In the genomic region with DNA sequence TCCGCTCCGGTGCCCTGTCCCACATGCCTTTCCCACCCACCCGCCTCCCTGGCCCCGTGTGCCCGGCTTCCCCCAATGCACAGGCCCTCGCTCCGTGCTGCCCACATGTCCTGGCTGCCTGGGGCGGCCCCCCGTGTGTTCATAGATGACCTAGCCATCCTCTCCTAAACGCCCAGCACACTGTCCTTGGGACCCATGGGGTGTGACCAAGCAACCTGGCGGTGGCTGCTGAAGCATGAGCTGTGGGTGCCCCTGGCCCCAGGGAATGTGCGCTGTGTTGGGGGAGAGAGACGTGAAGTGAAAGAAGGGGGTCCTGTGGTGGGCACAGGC, we compare ENCODE assay signal across 17 cellular contexts. TPM values are rescaled to one million over a fixed set of nuclear protein-coding genes. Genes with fewer than 3 reads are reported as not detected.
DNase-seq lines count a peak whose midpoint lies in the region; ATAC-seq and TF ChIP-seq lines count a peak whose summit lies in the region.
"Had no signal": no experiment of that assay in that cellular context is flagged by ENCODE, and none has a peak within 500 bp of the region (broad histone marks: within the 10 kb centered on the region; RNA-seq: fewer than 3 reads in every experiment).

No MANE protein-coding gene starts in this region.

- H3K9me3 Mint-ChIP-seq in activated naive CD8-positive, alpha-beta T cell (ENCODE audit: low read depth), result no peaks in the 10 kb centered on the region
- H3K9me3 Mint-ChIP-seq in activated naive CD8-positive, alpha-beta T cell treated with anti-CD3 and anti-CD28 coated beads for 36 hours, result peaks cover 3% of the 10 kb centered on the region
- H3K9me3 Mint-ChIP-seq: CD8-positive, alpha-beta T cell had no signal

- TF ChIP-seq EP300 in SK-N-SH (IDR thresholded peaks at IDR 0.05; ENCODE audit: borderline replicate concordance in 1 of 2, low read depth in 1 of 2, low read length in 1 of 2), result no peak

- no peak overlapping the region for H3K4me3 ChIP-seq in right lobe of liver
- no peak overlapping the region for H3K4me3 ChIP-seq in aorta (ENCODE audit: low read length in 2 of 2)
- H3K4me3 ChIP-seq in SK-N-SH (ENCODE audit: low read depth in 2 of 2, low read length in 1 of 2), result no peak overlapping the region
- H3K4me3 ChIP-seq: BLaER1 had no signal

- TF ChIP-seq RAD21 in SK-N-SH (IDR thresholded peaks at IDR 0.05; ENCODE audit: low read length), result no peak

- intact Hi-C loops in right lobe of liver (cut with DNase I), result no loop called here
- intact Hi-C loops in aorta (cut with DNase I), result no loop called here

- no peaks in the 10 kb centered on the region for H4K20me1 ChIP-seq in SK-N-SH (ENCODE audit: insufficient read depth)

- H3K27ac ChIP-seq in right lobe of liver (no peak overlapping the region), aorta (ENCODE audit: low read depth in 1 of 2, low read length in 2 of 2) (no peak overlapping the region), SK-N-SH (ENCODE audit: low read depth in 2 of 2, low read length in 1 of 2) (no peak overlapping the region)
- H3K27ac ChIP-seq: BLaER1, KMS-11 had no signal

- TF ChIP-seq CTCF in right lobe of liver (IDR thresholded peaks at IDR 0.05) (no peak), SK-N-SH (IDR thresholded peaks at IDR 0.05) (no peak)

- no peak overlapping the region for H3K4me2 ChIP-seq in SK-N-SH
- H3K4me2 ChIP-seq: BLaER1, KMS-11 had no signal

- H3K79me2 ChIP-seq in SK-N-SH (ENCODE audit: insufficient read depth), result peaks cover 47% of the 10 kb centered on the region; the same call in 1 of the 2 replicates

- H3K27ac Mint-ChIP-seq in activated naive CD8-positive, alpha-beta T cell, result peak overlapping the region; percentile 38
- no peak overlapping the region for H3K27ac Mint-ChIP-seq in activated naive CD8-positive, alpha-beta T cell treated with anti-CD3 and anti-CD28 coated beads for 36 hours
- peak overlapping the region; percentile 43 for H3K27ac Mint-ChIP-seq in T-helper 17 cell
- H3K27ac Mint-ChIP-seq: CD8-positive, alpha-beta T cell had no signal

- H3K9me3 ChIP-seq in T-helper 17 cell (ENCODE audit: control insufficient read depth, low read length, poor library complexity, severe bottlenecking) (no peaks in the 10 kb centered on the region), right lobe of liver (no peaks in the 10 kb centered on the region), aorta (ENCODE audit: control insufficient read depth, low read length) (no peaks in the 10 kb centered on the region), SK-N-SH (no peaks in the 10 kb centered on the region)

- H3K9ac ChIP-seq in SK-N-SH, result no peak overlapping the region
- H3K9ac ChIP-seq: BLaER1, KMS-11 had no signal

- peaks cover 0 to 38% (median 12%) of the 10 kb centered on the region in 4 donors for H3K36me3 ChIP-seq in right lobe of liver
- peaks cover 0 to 7% of the 10 kb centered on the region in 2 donors for H3K36me3 ChIP-seq in aorta (ENCODE audit: control insufficient read depth in 1 of 2, insufficient read depth in 2 of 2, low read length in 1 of 2)
- H3K36me3 ChIP-seq in SK-N-SH (replicated peaks in 1 of 2; ENCODE audit: control insufficient read depth in 1 of 2, insufficient read depth in 2 of 2, low read length in 1 of 2), result peaks cover 41 to 54% of the 10 kb centered on the region in 2 experiments

- WGBS in right lobe of liver (ENCODE audit: insufficient coverage, low coverage, low lambda C conversion rate, missing lambda C conversion rate), result 100% methylated on average over 2 of the region's 13 CpGs
- 95% methylated on average over 13 of the region's 13 CpGs for WGBS in aorta, 2 donors
- WGBS in SK-N-SH (ENCODE audit: low lambda C conversion rate), result 98% methylated on average over 12 of the region's 13 CpGs

- CTCF ChIA-PET in SK-N-SH (lab: Yijun Ruan, JAX), result interaction anchor here (1.2 kb wide), 1 partner anchor 9 kb away, joined by 3 read pairs; no protein-coding TSS in a partner anchor

- POLR2A ChIA-PET in SK-N-SH (lab: Yijun Ruan, JAX), result no interaction called here

- no peak overlapping the region for H3K4me3 Mint-ChIP-seq in activated naive CD8-positive, alpha-beta T cell
- H3K4me3 Mint-ChIP-seq in activated naive CD8-positive, alpha-beta T cell treated with anti-CD3 and anti-CD28 coated beads for 36 hours, result no peak overlapping the region
- H3K4me3 Mint-ChIP-seq in T-helper 17 cell, result no peak overlapping the region
- H3K4me3 Mint-ChIP-seq: CD8-positive, alpha-beta T cell had no signal

- H3K9me2 ChIP-seq in SK-N-SH, result no peaks in the 10 kb centered on the region

- peaks cover 9% of the 10 kb centered on the region for H3K4me1 Mint-ChIP-seq in activated naive CD8-positive, alpha-beta T cell (ENCODE audit: low read depth)
- peaks cover 14% of the 10 kb centered on the region for H3K4me1 Mint-ChIP-seq in activated naive CD8-positive, alpha-beta T cell treated with anti-CD3 and anti-CD28 coated beads for 36 hours
- peaks cover 18% of the 10 kb centered on the region for H3K4me1 Mint-ChIP-seq in T-helper 17 cell

- H3K27me3 Mint-ChIP-seq in activated naive CD8-positive, alpha-beta T cell, result no peaks in the 10 kb centered on the region
- no peaks in the 10 kb centered on the region for H3K27me3 Mint-ChIP-seq in activated naive CD8-positive, alpha-beta T cell treated with anti-CD3 and anti-CD28 coated beads for 36 hours
- no peaks in the 10 kb centered on the region for H3K27me3 Mint-ChIP-seq in T-helper 17 cell

- H3K4me1 ChIP-seq in right lobe of liver, result no peaks in the 10 kb centered on the region
- H3K4me1 ChIP-seq in aorta (ENCODE audit: control insufficient read depth in 1 of 2, insufficient read depth in 2 of 2, low read length in 2 of 2), result no peaks in the 10 kb centered on the region
- no peaks in the 10 kb centered on the region for H3K4me1 ChIP-seq in SK-N-SH (ENCODE audit: control insufficient read depth in 1 of 2, insufficient read depth in 2 of 2, low read depth in 1 of 2, low read length in 1 of 2)
- H3K4me1 ChIP-seq: BLaER1 had no signal

- ATAC-seq in T-helper 17 cell, result no peak
- no peak for ATAC-seq in right lobe of liver
- ATAC-seq in aorta (ENCODE audit: low FRiP score), result peak; percentile 17
- no peak for ATAC-seq in GM21717 (IDR thresholded peaks at IDR 0.05; ENCODE audit: unreplicated experiment)
- no peak for ATAC-seq in GM18511 (IDR thresholded peaks at IDR 0.05; ENCODE audit: unreplicated experiment)
- ATAC-seq: CD8-positive, alpha-beta T cell had no signal

- H2AFZ ChIP-seq in SK-N-SH (ENCODE audit: low read depth), result no peak overlapping the region

- TF ChIP-seq POLR2A in right lobe of liver (IDR thresholded peaks at IDR 0.05), result no peak

- no peak for DNase-seq in activated naive CD8-positive, alpha-beta T cell treated with anti-CD3 and anti-CD28 coated beads for 36 hours
- no peak for DNase-seq in T-helper 17 cell
- peak in 2 of 3 donors; percentile 37 to 42 for DNase-seq in right lobe of liver
- DNase-seq in aorta, result no peak
- no peak for DNase-seq in SK-N-SH
- DNase-seq: DMS79 treated with DMSO at 0.1 percent for 48 hours, NCI-H1436, NCI-H2029, NCI-H2171, NCI-H446 treated with DMSO at 0.1 percent for 48 hours, OCI-M1 had no signal

- H3K27me3 ChIP-seq in right lobe of liver, result no peaks in the 10 kb centered on the region
- H3K27me3 ChIP-seq in aorta (ENCODE audit: control insufficient read depth in 1 of 2, insufficient read depth in 2 of 2, low read length in 1 of 2), result no peaks in the 10 kb centered on the region
- H3K27me3 ChIP-seq in SK-N-SH (ENCODE audit: insufficient read depth), result no peaks in the 10 kb centered on the region
- H3K27me3 ChIP-seq: BLaER1 had no signal

- peaks cover 39% of the 10 kb centered on the region for H3F3A ChIP-seq in SK-N-SH (replicated peaks; ENCODE audit: insufficient read depth)

- peaks cover 7% of the 10 kb centered on the region for H3K36me3 Mint-ChIP-seq in activated naive CD8-positive, alpha-beta T cell
- H3K36me3 Mint-ChIP-seq in activated naive CD8-positive, alpha-beta T cell treated with anti-CD3 and anti-CD28 coated beads for 36 hours, result peaks cover 38% of the 10 kb centered on the region
- H3K36me3 Mint-ChIP-seq in T-helper 17 cell (ENCODE audit: low read depth), result peaks cover 11% of the 10 kb centered on the region

RNA-seq across cellular contexts. Expression of a gene that starts 28.3 kb away (rescaled TPM):
- total RNA-seq in activated naive CD8-positive, alpha-beta T cell treated with anti-CD3 and anti-CD28 coated beads for 36 hours, result 10 to 100 TPM; 51.3 to 53.2 TPM
- total RNA-seq in T-helper 17 cell (10 to 100 TPM; 46.9 to 75.8 TPM), right lobe of liver (10 to 100 TPM; 24.3 to 42.0 (median 27.9) TPM), aorta (10 to 100 TPM; 49.8 to 61.3 TPM)
- polyA plus RNA-seq in aorta (10 to 100 TPM; 32.4 to 62.0 TPM), SK-N-SH (2012; rRNA removed) (123 and 128 TPM in 2 replicates)
- polyA plus RNA-seq in SK-N-SH (2012; cell fraction: cytosol; rRNA removed), result 64.4 and 85.4 TPM in 2 replicates
- polyA plus RNA-seq in SK-N-SH (2012; cell fraction: nucleus; rRNA removed), result 196 and 274 TPM in 2 replicates

RNA-seq across cellular contexts. Expression of a gene that starts 29.0 kb away (rescaled TPM):
- 10 to 100 TPM; 13.2 to 14.1 TPM for total RNA-seq in activated naive CD8-positive, alpha-beta T cell treated with anti-CD3 and anti-CD28 coated beads for 36 hours
- total RNA-seq in T-helper 17 cell (10 to 100 TPM; 36.0 to 37.1 TPM), right lobe of liver (10 to 100 TPM in 3 of 6 experiments, 1 to 10 TPM in 3; 9.1 to 14.5 (median 11.3) TPM), aorta (10 to 100 TPM; 19.9 to 33.5 TPM)
- polyA plus RNA-seq in aorta (10 to 100 TPM in 1 of 2 donors, 1 to 10 TPM in 1; 2.3 to 12.7 TPM), SK-N-SH (2012; rRNA removed) (14.5 and 14.9 TPM in 2 replicates)
- 5.2 and 6.2 TPM in 2 replicates for polyA plus RNA-seq in SK-N-SH (2012; cell fraction: cytosol; rRNA removed)
- 74.4 and 110 TPM in 2 replicates for polyA plus RNA-seq in SK-N-SH (2012; cell fraction: nucleus; rRNA removed)

Comparison
In these comparisons a context has a peak if more than half of its experiments do, and no peak if none do; other contexts are left out.
1. DNase-seq: peak in right lobe of liver (2 of 3); none in activated naive CD8-positive, alpha-beta T cell treated with anti-CD3 and anti-CD28 coated beads for 36 hours (single experiment), T-helper 17 cell (0 of 3), aorta (0 of 2) and SK-N-SH (single experiment).